ENCODE assay signal across 37 cellular contexts in the genomic region with DNA sequence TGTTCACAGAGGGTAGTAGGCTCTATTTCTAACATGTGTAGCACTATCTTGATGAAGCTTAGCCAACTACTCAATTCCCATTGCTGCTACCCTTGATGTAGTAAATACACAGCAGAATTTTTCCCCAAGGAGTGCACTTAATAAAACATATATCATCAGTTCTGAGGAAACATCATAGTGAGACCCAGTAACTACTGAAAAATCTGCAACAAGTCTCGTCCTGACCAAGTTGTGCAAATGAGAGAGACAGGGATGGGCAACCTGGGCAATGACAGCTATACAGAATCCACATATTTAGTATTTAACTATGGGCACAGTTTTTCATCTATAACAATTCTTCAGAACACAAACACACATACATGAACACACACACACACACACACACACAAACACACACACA.
A peak's percentile ranks its signal among the peaks of the same experiment; 100 is the strongest.
DNase-seq lines count a peak whose midpoint lies in the region; ATAC-seq, FAIRE-seq and TF ChIP-seq lines count a peak whose summit lies in the region.
"Had no signal": no experiment of that assay in that cellular context is flagged by ENCODE, and none has a peak within 500 bp of the region (broad histone marks: within the 10 kb centered on the region; RNA-seq: fewer than 3 reads in every experiment).

No MANE protein-coding gene starts in this region.

- H3K9me3 ChIP-seq in mammary epithelial cell (replicated peaks; ENCODE audit: insufficient read depth, low read length) (no peaks in the 10 kb centered on the region), RWPE2 (ENCODE audit: severe bottlenecking) (no peaks in the 10 kb centered on the region)
- H3K9me3 ChIP-seq: A549, BE2C had no signal

- H3K4me2 ChIP-seq in mammary epithelial cell (ENCODE audit: insufficient read depth, low read depth, low read length), result no peak overlapping the region
- H3K4me2 ChIP-seq: A549; BLaER1; BLaER1 treated with 17β-estradiol and CSF1 and Interleukin-3, amounts not matched to agents 10 nM and 100 nM had no signal

- H3K4me1 Mint-ChIP-seq in MCF 10A (ENCODE audit: insufficient read depth, unreplicated experiment), result no peaks in the 10 kb centered on the region
- H3K4me1 Mint-ChIP-seq: B cell; CD14-positive monocyte; CD4-positive, alpha-beta memory T cell; CD4-positive, CD25-positive, alpha-beta regulatory T cell; CD8-positive, alpha-beta memory T cell had no signal

- DNase-seq in mammary epithelial cell (peak; percentile 49), MCF 10A (ENCODE audit: unreplicated experiment) (no peak), RWPE2 (ENCODE audit: low spot score) (no peak), bronchial epithelial cell (ENCODE audit: low read depth) (peak; percentile 62), epithelial cell of esophagus (ENCODE audit: low read depth) (peak; percentile 69), NCI-H2171 treated with DMSO at 0.1 percent for 48 hours (lab: John Stamatoyannopoulos, UW) (no peak), COLO668 (lab: John Stamatoyannopoulos, UW; ENCODE audit: unreplicated experiment) (no peak)
- DNase-seq: 8988T; ACHN; AML-193; BE2C; C1 segment of cervical spinal cord; Caco-2; Calu3; CD4-positive, alpha-beta memory T cell; CD4-positive, alpha-beta T cell; CD4-positive, CD25-positive, alpha-beta regulatory T cell; CD8-positive, alpha-beta memory T cell; CD8-positive, alpha-beta T cell; COR-L47; DMS 273 treated with DMSO at 0.1 percent for 48 hours; DMS153; DMS53; DMS79; DMS79 treated with DMSO at 0.1 percent for 48 hours; DND-41; EL had no signal

- no peak overlapping the region for H2AFZ ChIP-seq in mammary epithelial cell (ENCODE audit: low read depth, low read length)

- H3K27me3 ChIP-seq in mammary epithelial cell (ENCODE audit: insufficient read depth, low read length), result no peaks in the 10 kb centered on the region
- H3K27me3 ChIP-seq in RWPE2 (ENCODE audit: insufficient read depth, poor library complexity, severe bottlenecking), result no peaks in the 10 kb centered on the region
- no peaks in the 10 kb centered on the region for H3K27me3 ChIP-seq in bronchial epithelial cell (ENCODE audit: control insufficient read depth, insufficient read depth, low read length)
- H3K27me3 ChIP-seq: BE2C; BLaER1; BLaER1 treated with 17β-estradiol and CSF1 and Interleukin-3, amounts not matched to agents 10 nM and 100 nM had no signal

- H3K27ac ChIP-seq in mammary epithelial cell (ENCODE audit: insufficient read depth, low read depth, low read length) (no peak overlapping the region), RWPE2 (ENCODE audit: poor library complexity, severe bottlenecking) (no peak overlapping the region)
- H3K27ac ChIP-seq: 22Rv1; A549; BLaER1; BLaER1 treated with 17β-estradiol and CSF1 and Interleukin-3, amounts not matched to agents 10 nM and 100 nM; C4-2B had no signal

- H3K9me3 Mint-ChIP-seq in MCF 10A (ENCODE audit: unreplicated experiment), result peaks cover 4% of the 10 kb centered on the region

- H4K20me1 ChIP-seq in mammary epithelial cell (ENCODE audit: insufficient read depth, low read length), result no peaks in the 10 kb centered on the region
- H4K20me1 ChIP-seq: BLaER1; BLaER1 treated with 17β-estradiol and CSF1 and Interleukin-3, amounts not matched to agents 10 nM and 100 nM had no signal

- dilution Hi-C loops in mammary epithelial cell (cut with HindIII; ENCODE audit: low sequenced_read_pairs), result no loop called here

- CTCF ChIA-PET in mammary epithelial cell (lab: Charles Lee; ENCODE audit: low non-redundant PET), result no interaction called here
- CTCF ChIA-PET in MCF 10A (lab: Yijun Ruan, JAX), result interaction anchor here (1.8 kb wide), 1 partner anchor 11 kb away, joined by 7 read pairs; no protein-coding TSS in a partner anchor

- H3K36me3 ChIP-seq in mammary epithelial cell (ENCODE audit: insufficient read depth, low read length) (no peaks in the 10 kb centered on the region), RWPE2 (ENCODE audit: low read depth) (no peaks in the 10 kb centered on the region), bronchial epithelial cell (ENCODE audit: control insufficient read depth, insufficient read depth, low read length) (no peaks in the 10 kb centered on the region)
- H3K36me3 ChIP-seq: BE2C; BLaER1; BLaER1 treated with 17β-estradiol and CSF1 and Interleukin-3, amounts not matched to agents 10 nM and 100 nM had no signal

- intact Hi-C loops in mammary epithelial cell (cut with micrococcal nuclease) (no loop called here), MCF 10A (cut with micrococcal nuclease) (no loop called here)

- no peaks in the 10 kb centered on the region for H3K4me1 ChIP-seq in mammary epithelial cell (ENCODE audit: insufficient read depth, low read length)
- no peaks in the 10 kb centered on the region for H3K4me1 ChIP-seq in RWPE2 (ENCODE audit: insufficient read depth, poor library complexity, severe bottlenecking)
- H3K4me1 ChIP-seq: A549; BE2C; BLaER1; BLaER1 treated with 17β-estradiol and CSF1 and Interleukin-3, amounts not matched to agents 10 nM and 100 nM; Caco-2 had no signal

- H3K27ac Mint-ChIP-seq in MCF 10A (ENCODE audit: low read depth, unreplicated experiment), result no peak overlapping the region
- H3K27ac Mint-ChIP-seq: B cell; CD14-positive monocyte; CD4-positive, alpha-beta memory T cell; CD4-positive, alpha-beta T cell; CD4-positive, CD25-positive, alpha-beta regulatory T cell; CD8-positive, alpha-beta memory T cell; CD8-positive, alpha-beta T cell had no signal

- H3K4me3 Mint-ChIP-seq in MCF 10A (ENCODE audit: unreplicated experiment), result no peak overlapping the region
- H3K4me3 Mint-ChIP-seq: B cell; CD14-positive monocyte; CD4-positive, alpha-beta memory T cell; CD4-positive, alpha-beta T cell; CD4-positive, CD25-positive, alpha-beta regulatory T cell; CD8-positive, alpha-beta memory T cell; CD8-positive, alpha-beta T cell had no signal

- H3K36me3 Mint-ChIP-seq in MCF 10A (ENCODE audit: insufficient read depth, unreplicated experiment), result no peaks in the 10 kb centered on the region
- H3K36me3 Mint-ChIP-seq: CD14-positive monocyte; CD4-positive, alpha-beta memory T cell; CD4-positive, CD25-positive, alpha-beta regulatory T cell; CD8-positive, alpha-beta memory T cell; CD8-positive, alpha-beta T cell had no signal

- POLR2A ChIA-PET in MCF 10A (lab: Yijun Ruan, JAX), result interaction anchor here (0.6 kb wide), 1 partner anchor 125 kb away, joined by 3 read pairs; no protein-coding TSS in a partner anchor

- FAIRE-seq in bronchial epithelial cell (lab: Jason Lieb, UNC), result no peak
- FAIRE-seq: A204.1, A549, D721Med had no signal

- no peaks in the 10 kb centered on the region for H3K79me2 ChIP-seq in mammary epithelial cell (ENCODE audit: insufficient read depth, low read length)

- WGBS in mammary epithelial cell (ENCODE audit: low coverage, missing lambda C conversion rate), result 0% methylated on average over 1 of the region's 1 CpG

- TF ChIP-seq CTCF in mammary epithelial cell (conservative IDR thresholded peaks at IDR 0.05 in 1 of 2, IDR thresholded peaks at IDR 0.05 in 1 of 2; ENCODE audit: extremely low read depth in 1 of 2, insufficient read depth in 1 of 2, low read depth in 1 of 2, low read length in 2 of 2) (no peak), MCF 10A (IDR thresholded peaks at IDR 0.05; ENCODE audit: unreplicated experiment) (no peak), RWPE2 (IDR thresholded peaks at IDR 0.05; ENCODE audit: poor library complexity, severe bottlenecking) (no peak), bronchial epithelial cell (IDR thresholded peaks at IDR 0.05; ENCODE audit: insufficient read depth, low read length, severe bottlenecking) (no peak), epithelial cell of esophagus (IDR thresholded peaks at IDR 0.05; ENCODE audit: insufficient read depth, low read depth, low read length, missing control alignments) (no peak)

- BruUV-seq in mammary epithelial cell (replicated peaks; lab: Mats Ljungman, UMichigan) (no TSS peak), MCF 10A (replicated peaks; lab: Mats Ljungman, UMichigan) (no TSS peak)

- 0 out of 3 replicates have a peak, but pooled peaks have one; percentile 29 for ATAC-seq in RWPE2 (ENCODE audit: low read depth)
- ATAC-seq in HG02759 (IDR thresholded peaks at IDR 0.05; ENCODE audit: unreplicated experiment), result no peak
- ATAC-seq: A549; CD8-positive, alpha-beta T cell had no signal

- no peaks in the 10 kb centered on the region for H3K27me3 Mint-ChIP-seq in MCF 10A (ENCODE audit: insufficient read depth, unreplicated experiment)
- H3K27me3 Mint-ChIP-seq: B cell; CD4-positive, alpha-beta memory T cell; CD4-positive, alpha-beta T cell; CD4-positive, CD25-positive, alpha-beta regulatory T cell; CD8-positive, alpha-beta memory T cell had no signal

- H3K4me3 ChIP-seq in mammary epithelial cell (replicated peaks in 1 of 3; ENCODE audit: insufficient read depth in 1 of 3, low read depth in 2 of 3, low read length in 3 of 3) (no peak overlapping the region), RWPE2 (ENCODE audit: severe bottlenecking) (no peak overlapping the region), bronchial epithelial cell (ENCODE audit: low read depth, low read length) (no peak overlapping the region), epithelial cell of esophagus (ENCODE audit: low read length) (no peak overlapping the region)
- H3K4me3 ChIP-seq: A549; BLaER1; BLaER1 treated with 17β-estradiol and CSF1 and Interleukin-3, amounts not matched to agents 10 nM and 100 nM had no signal

- in situ Hi-C loops in mammary epithelial cell (cut with MboI; ENCODE audit: low sequenced_read_pairs in 2 of 2), result no loop called here

- no peak overlapping the region for H3K9ac ChIP-seq in mammary epithelial cell (ENCODE audit: insufficient read depth, low read length)
- H3K9ac ChIP-seq: BLaER1; BLaER1 treated with 17β-estradiol and CSF1 and Interleukin-3, amounts not matched to agents 10 nM and 100 nM had no signal

Comparison
In these comparisons a context has a peak if more than half of its experiments do, and no peak if none do; other contexts are left out.
1. DNase-seq: peak in mammary epithelial cell (single experiment), bronchial epithelial cell (single experiment) and epithelial cell of esophagus (single experiment); none in MCF 10A (single experiment), RWPE2 (single experiment), NCI-H2171 treated with DMSO at 0.1 percent for 48 hours (single experiment) and COLO668 (single experiment).